Comparison of ENCODE assay signal across 1 cellular context in genomic region chr22:42294034-42294985, GRCh38.
TF ChIP-seq lines count a peak whose summit lies in the region.

No MANE protein-coding gene starts in this region.

TF ChIP-seq in HepG2, 621 proteins besides CTCF, POLR2A, EP300 and RAD21 (continued from another document and continues in another):
- TF ChIP-seq, protein P1, sequence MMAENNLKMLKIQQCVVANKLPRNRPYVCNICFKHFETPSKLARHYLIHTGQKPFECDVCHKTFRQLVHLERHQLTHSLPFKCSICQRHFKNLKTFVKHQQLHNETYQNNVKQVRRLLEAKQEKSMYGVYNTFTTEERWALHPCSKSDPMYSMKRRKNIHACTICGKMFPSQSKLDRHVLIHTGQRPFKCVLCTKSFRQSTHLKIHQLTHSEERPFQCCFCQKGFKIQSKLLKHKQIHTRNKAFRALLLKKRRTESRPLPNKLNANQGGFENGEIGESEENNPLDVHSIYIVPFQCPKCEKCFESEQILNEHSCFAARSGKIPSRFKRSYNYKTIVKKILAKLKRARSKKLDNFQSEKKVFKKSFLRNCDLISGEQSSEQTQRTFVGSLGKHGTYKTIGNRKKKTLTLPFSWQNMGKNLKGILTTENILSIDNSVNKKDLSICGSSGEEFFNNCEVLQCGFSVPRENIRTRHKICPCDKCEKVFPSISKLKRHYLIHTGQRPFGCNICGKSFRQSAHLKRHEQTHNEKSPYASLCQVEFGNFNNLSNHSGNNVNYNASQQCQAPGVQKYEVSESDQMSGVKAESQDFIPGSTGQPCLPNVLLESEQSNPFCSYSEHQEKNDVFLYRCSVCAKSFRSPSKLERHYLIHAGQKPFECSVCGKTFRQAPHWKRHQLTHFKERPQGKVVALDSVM (CRISPR knock-in tag; IDR thresholded peaks at IDR 0.05) = no peak
- TF ChIP-seq ZNF207 (IDR thresholded peaks at IDR 0.05; ENCODE audit: borderline replicate concordance) (no peak), STAG1 (CRISPR knock-in tag; IDR thresholded peaks at IDR 0.05) (peak; percentile 27), ZNF317 (CRISPR knock-in tag; IDR thresholded peaks at IDR 0.05) (peak; percentile 62; the same call in 1 of the 2 replicates), HNRNPLL (IDR thresholded peaks at IDR 0.05; ENCODE audit: low read depth, low read length, poor library complexity, severe bottlenecking) (no peak), ZNF264 (CRISPR knock-in tag; IDR thresholded peaks at IDR 0.05) (no peak), NFYC (CRISPR knock-in tag; IDR thresholded peaks at IDR 0.05) (peak; percentile 45; the same call in 1 of the 2 replicates), HMG20A (CRISPR knock-in tag; IDR thresholded peaks at IDR 0.05; ENCODE audit: borderline replicate concordance) (no peak), MIXL1 (CRISPR knock-in tag; IDR thresholded peaks at IDR 0.05) (peak; percentile 31; the same call in 1 of the 2 replicates), FOXK1 (CRISPR knock-in tag; IDR thresholded peaks at IDR 0.05; ENCODE audit: borderline replicate concordance, low read depth) (peak; percentile 71; the same call in 1 of the 2 replicates), SMAD3 (CRISPR knock-in tag; IDR thresholded peaks at IDR 0.05) (peak; percentile 94), ZNF879 (CRISPR knock-in tag; IDR thresholded peaks at IDR 0.05) (no peak), KLF13 (CRISPR knock-in tag; IDR thresholded peaks at IDR 0.05) (no peak), ZNF891 (CRISPR knock-in tag; IDR thresholded peaks at IDR 0.05) (peak; percentile 66), ZNF550 (CRISPR knock-in tag; IDR thresholded peaks at IDR 0.05; ENCODE audit: borderline replicate concordance) (no peak), ZNF263 (CRISPR knock-in tag; IDR thresholded peaks at IDR 0.05) (peak; percentile 92), MYNN (CRISPR knock-in tag; IDR thresholded peaks at IDR 0.05; ENCODE audit: low read depth) (0 out of 2 replicates have a peak, but pooled peaks have one; percentile 52), ZFY (CRISPR knock-in tag; IDR thresholded peaks at IDR 0.05) (no peak), HMG20B (CRISPR knock-in tag; conservative IDR thresholded peaks at IDR 0.05) (peak; percentile 37; the same call in 1 of the 2 replicates), SYNCRIP (IDR thresholded peaks at IDR 0.05; ENCODE audit: insufficient read depth, low read depth, low read length) (no peak), ZNF333 (CRISPR knock-in tag; IDR thresholded peaks at IDR 0.05; ENCODE audit: borderline replicate concordance) (0 out of 2 replicates have a peak, but pooled peaks have one; percentile 60), MED1 (CRISPR knock-in tag; IDR thresholded peaks at IDR 0.05) (no peak), ZNF720 (CRISPR knock-in tag; IDR thresholded peaks at IDR 0.05) (0 out of 2 replicates have a peak, but pooled peaks have one; percentile 77), WIZ (CRISPR knock-in tag; IDR thresholded peaks at IDR 0.05) (peak; percentile 79; the same call in 1 of the 2 replicates), BORCS8-MEF2B (CRISPR knock-in tag; IDR thresholded peaks at IDR 0.05) (peak; percentile 79), SRSF1 (optimal IDR thresholded peaks at IDR 0.05; ENCODE audit: low read depth, low read length) (no peak), NFE2L2 (IDR thresholded peaks at IDR 0.05; ENCODE audit: low read length) (no peak), JDP2 (CRISPR knock-in tag; IDR thresholded peaks at IDR 0.05; ENCODE audit: borderline replicate concordance) (no peak), ARNT2 (CRISPR knock-in tag; IDR thresholded peaks at IDR 0.05; ENCODE audit: low read depth) (peak; percentile 53; the same call in 1 of the 2 replicates), ZNF747 (CRISPR knock-in tag; IDR thresholded peaks at IDR 0.05; ENCODE audit: borderline replicate concordance) (no peak), DNMT1 (CRISPR knock-in tag; IDR thresholded peaks at IDR 0.05) (no peak), GRHL1 (CRISPR knock-in tag; conservative IDR thresholded peaks at IDR 0.05) (no peak), ASH2L (IDR thresholded peaks at IDR 0.05; ENCODE audit: insufficient read length, low read depth, low read length) (no peak), PHF20 (CRISPR knock-in tag; IDR thresholded peaks at IDR 0.05) (no peak), KLF11 (CRISPR knock-in tag; IDR thresholded peaks at IDR 0.05) (peak; percentile 84; the same call in 1 of the 2 replicates), ZNF703 (CRISPR knock-in tag; IDR thresholded peaks at IDR 0.05; ENCODE audit: borderline replicate concordance) (no peak), RELA (CRISPR knock-in tag; IDR thresholded peaks at IDR 0.05) (no peak), HNF1A (IDR thresholded peaks at IDR 0.05; ENCODE audit: low read depth) (no peak), HNF1A (CRISPR knock-in tag; IDR thresholded peaks at IDR 0.05; ENCODE audit: borderline replicate concordance) (no peak), HNRNPUL1 (IDR thresholded peaks at IDR 0.05; ENCODE audit: low read depth, low read length) (no peak), ZNF124 (CRISPR knock-in tag; IDR thresholded peaks at IDR 0.05) (peak; percentile 75; the same call in 1 of the 2 replicates), MEIS2 (CRISPR knock-in tag; IDR thresholded peaks at IDR 0.05) (0 out of 2 replicates have a peak, but pooled peaks have one; percentile 61), KAT2B (IDR thresholded peaks at IDR 0.05; ENCODE audit: borderline replicate concordance, low read depth, low read length) (no peak), ZBTB49 (CRISPR knock-in tag; IDR thresholded peaks at IDR 0.05; ENCODE audit: borderline replicate concordance) (peak; percentile 93; the same call in 1 of the 2 replicates), FOXA3 (CRISPR knock-in tag; IDR thresholded peaks at IDR 0.05) (peak; percentile 31; the same call in 1 of the 2 replicates), ZNF33B (CRISPR knock-in tag; IDR thresholded peaks at IDR 0.05) (no peak), ZNF326 (CRISPR knock-in tag; IDR thresholded peaks at IDR 0.05; ENCODE audit: borderline replicate concordance) (no peak), KDM4B (CRISPR knock-in tag; IDR thresholded peaks at IDR 0.05) (peak; percentile 69; the same call in 1 of the 2 replicates), NFE2 (CRISPR knock-in tag; IDR thresholded peaks at IDR 0.05) (no peak), NR2F2 (IDR thresholded peaks at IDR 0.05; ENCODE audit: borderline replicate concordance, low read depth) (no peak), ZBTB43 (CRISPR knock-in tag; conservative IDR thresholded peaks at IDR 0.05) (peak; percentile 82), ZNF143 (CRISPR knock-in tag; IDR thresholded peaks at IDR 0.05) (no peak), ETV6 (CRISPR knock-in tag; conservative IDR thresholded peaks at IDR 0.05) (peak; percentile 72; the same call in 1 of the 2 replicates)
- TF ChIP-seq, protein P2, sequence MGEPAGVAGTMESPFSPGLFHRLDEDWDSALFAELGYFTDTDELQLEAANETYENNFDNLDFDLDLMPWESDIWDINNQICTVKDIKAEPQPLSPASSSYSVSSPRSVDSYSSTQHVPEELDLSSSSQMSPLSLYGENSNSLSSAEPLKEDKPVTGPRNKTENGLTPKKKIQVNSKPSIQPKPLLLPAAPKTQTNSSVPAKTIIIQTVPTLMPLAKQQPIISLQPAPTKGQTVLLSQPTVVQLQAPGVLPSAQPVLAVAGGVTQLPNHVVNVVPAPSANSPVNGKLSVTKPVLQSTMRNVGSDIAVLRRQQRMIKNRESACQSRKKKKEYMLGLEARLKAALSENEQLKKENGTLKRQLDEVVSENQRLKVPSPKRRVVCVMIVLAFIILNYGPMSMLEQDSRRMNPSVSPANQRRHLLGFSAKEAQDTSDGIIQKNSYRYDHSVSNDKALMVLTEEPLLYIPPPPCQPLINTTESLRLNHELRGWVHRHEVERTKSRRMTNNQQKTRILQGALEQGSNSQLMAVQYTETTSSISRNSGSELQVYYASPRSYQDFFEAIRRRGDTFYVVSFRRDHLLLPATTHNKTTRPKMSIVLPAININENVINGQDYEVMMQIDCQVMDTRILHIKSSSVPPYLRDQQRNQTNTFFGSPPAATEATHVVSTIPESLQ (CRISPR knock-in tag; conservative IDR thresholded peaks at IDR 0.05) = 0 out of 2 replicates have a peak, but pooled peaks have one; percentile 55
- TF ChIP-seq, protein P3, sequence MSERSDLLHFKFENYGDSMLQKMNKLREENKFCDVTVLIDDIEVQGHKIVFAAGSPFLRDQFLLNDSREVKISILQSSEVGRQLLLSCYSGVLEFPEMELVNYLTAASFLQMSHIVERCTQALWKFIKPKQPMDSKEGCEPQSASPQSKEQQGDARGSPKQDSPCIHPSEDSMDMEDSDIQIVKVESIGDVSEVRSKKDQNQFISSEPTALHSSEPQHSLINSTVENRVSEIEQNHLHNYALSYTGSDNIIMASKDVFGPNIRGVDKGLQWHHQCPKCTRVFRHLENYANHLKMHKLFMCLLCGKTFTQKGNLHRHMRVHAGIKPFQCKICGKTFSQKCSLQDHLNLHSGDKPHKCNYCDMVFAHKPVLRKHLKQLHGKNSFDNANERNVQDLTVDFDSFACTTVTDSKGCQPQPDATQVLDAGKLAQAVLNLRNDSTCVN (CRISPR knock-in tag; IDR thresholded peaks at IDR 0.05; ENCODE audit: borderline replicate concordance) = peak; percentile 73; the same call in 1 of the 2 replicates
- TF ChIP-seq, protein P4, sequence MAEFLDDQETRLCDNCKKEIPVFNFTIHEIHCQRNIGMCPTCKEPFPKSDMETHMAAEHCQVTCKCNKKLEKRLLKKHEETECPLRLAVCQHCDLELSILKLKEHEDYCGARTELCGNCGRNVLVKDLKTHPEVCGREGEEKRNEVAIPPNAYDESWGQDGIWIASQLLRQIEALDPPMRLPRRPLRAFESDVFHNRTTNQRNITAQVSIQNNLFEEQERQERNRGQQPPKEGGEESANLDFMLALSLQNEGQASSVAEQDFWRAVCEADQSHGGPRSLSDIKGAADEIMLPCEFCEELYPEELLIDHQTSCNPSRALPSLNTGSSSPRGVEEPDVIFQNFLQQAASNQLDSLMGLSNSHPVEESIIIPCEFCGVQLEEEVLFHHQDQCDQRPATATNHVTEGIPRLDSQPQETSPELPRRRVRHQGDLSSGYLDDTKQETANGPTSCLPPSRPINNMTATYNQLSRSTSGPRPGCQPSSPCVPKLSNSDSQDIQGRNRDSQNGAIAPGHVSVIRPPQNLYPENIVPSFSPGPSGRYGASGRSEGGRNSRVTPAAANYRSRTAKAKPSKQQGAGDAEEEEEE (CRISPR knock-in tag; IDR thresholded peaks at IDR 0.05; ENCODE audit: borderline replicate concordance) = no peak
